ENCODE assay signal across 16 cellular contexts in the genomic region with DNA sequence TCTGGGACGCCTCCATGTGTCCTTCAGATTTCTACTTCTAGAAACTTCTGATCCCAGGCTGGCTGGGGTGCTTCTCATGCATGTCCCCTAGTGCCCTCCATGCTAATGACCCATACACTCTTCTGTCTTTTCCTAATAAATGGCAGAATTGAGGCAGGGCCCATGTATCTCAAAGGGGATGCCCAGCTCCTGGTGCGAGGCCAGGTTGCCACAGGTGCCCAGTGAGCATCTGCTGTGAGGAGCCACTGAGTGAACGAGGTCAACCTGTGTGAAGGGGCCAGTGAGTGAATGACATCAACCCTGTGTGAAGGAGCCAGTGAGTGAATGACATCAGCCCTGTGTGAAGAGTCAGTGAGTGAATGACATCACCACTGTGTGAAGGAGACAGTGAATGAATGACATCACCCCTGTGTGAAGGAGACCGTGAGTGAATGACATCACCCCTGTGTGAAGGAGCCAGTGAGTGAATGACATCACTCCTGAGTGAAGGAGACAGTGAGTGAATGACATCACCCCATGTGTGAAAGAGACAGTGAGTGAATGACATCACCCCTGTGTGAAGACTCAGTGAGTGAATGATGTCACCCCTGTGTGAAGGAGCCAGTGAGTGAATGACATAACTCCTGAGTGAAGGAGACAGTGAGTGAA.
"Had no signal": no experiment of that assay in that cellular context is flagged by ENCODE, and none has a peak within 500 bp of the region (broad histone marks: within the 10 kb centered on the region; RNA-seq: fewer than 3 reads in every experiment).

No MANE protein-coding gene starts in this region.

- H3K4me3 ChIP-seq: adrenal gland, breast epithelium, esophagus squamous epithelium, pancreas, smooth muscle cell, upper lobe of right lung had no signal

- DNase-seq: activated CD4-positive, alpha-beta T cell treated with anti-CD3 and anti-CD28 coated beads for 1 hour; activated gamma-delta T cell treated with Interleukin-2 at 50 U/mL for 16 hours; effector CD4-positive, alpha-beta T cell; esophagus squamous epithelium; immature natural killer cell; kidney glomerular epithelial cell; naive thymus-derived CD4-positive, alpha-beta T cell; pancreas; stimulated activated CD4-positive, alpha-beta T cell treated with anti-CD3 and anti-CD28 coated beads, Interleukin-4, amount 100 ng/mL, for 1 hour; stimulated activated naive CD8-positive, alpha-beta T cell treated with anti-CD3 and anti-CD28 coated beads, Interleukin-15, amount 100 ng/mL, for 72 hours; upper lobe of right lung; WERI-Rb-1 had no signal

- H3K9me3 ChIP-seq: adrenal gland, esophagus squamous epithelium, pancreas, upper lobe of right lung had no signal

- H3K27me3 ChIP-seq: adrenal gland, breast epithelium, pancreas, upper lobe of right lung had no signal

- ATAC-seq: naive thymus-derived CD4-positive, alpha-beta T cell; pancreas; sciatic nerve; upper lobe of right lung had no signal

- H3K27ac ChIP-seq: adrenal gland, breast epithelium, esophagus squamous epithelium, pancreas, upper lobe of right lung, WERI-Rb-1 had no signal

- H3K4me1 ChIP-seq: adrenal gland, breast epithelium, esophagus squamous epithelium, pancreas, upper lobe of right lung had no signal

- H3K36me3 ChIP-seq: adrenal gland, breast epithelium, esophagus squamous epithelium, pancreas, upper lobe of right lung, WERI-Rb-1 had no signal
